In the genomic region with DNA sequence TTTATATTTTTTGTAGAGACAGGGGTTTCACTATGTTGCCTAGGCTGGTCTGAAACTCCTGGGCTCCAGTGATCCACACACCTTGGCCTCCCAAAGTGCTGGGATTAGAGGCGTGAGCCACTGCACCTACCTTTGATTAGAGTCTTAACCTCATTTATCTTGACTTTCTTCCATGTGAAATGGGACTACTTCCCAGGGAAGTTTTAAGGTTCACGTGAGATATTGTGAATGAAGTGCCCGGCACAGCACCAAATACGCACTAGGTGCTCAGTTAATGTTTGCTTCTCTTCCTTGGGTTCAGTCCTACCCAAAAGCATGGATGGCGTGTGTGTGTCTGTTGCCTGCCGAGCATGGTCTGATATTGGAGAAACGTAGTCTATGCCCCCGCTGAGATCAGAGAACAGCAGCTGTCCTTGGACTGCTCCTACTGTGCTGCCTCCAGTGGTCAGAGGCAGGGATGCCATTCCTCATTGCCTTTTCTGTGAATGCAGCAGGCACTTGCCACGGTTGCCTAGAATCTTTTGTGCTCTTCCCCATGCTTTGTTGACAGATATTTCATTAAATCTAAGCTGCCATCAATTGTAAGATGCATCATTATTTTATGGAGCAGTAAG, we compare ENCODE assay signal across 8 cellular contexts. TPM values are rescaled to one million over a fixed set of nuclear protein-coding genes. Genes with fewer than 3 reads are reported as not detected.
DNase-seq lines count a peak whose midpoint lies in the region; ATAC-seq, FAIRE-seq and TF ChIP-seq lines count a peak whose summit lies in the region.

No MANE protein-coding gene starts in this region.

- no peaks in the 10 kb centered on the region for H3K4me1 Mint-ChIP-seq in chondrocyte (ENCODE audit: low read depth)

- no peak overlapping the region for H3K56ac ChIP-seq in mesendoderm (ENCODE audit: low read length)

- H3K27ac Mint-ChIP-seq in chondrocyte (ENCODE audit: unreplicated experiment), result no peak overlapping the region

- DNase-seq in D721Med (ENCODE audit: insufficient read length, low spot score) (peak; percentile 40), HAP-1 (ENCODE audit: low spot score in 2 of 2) (peak; percentile 70 to 72), NCI-H524 treated with DMSO at 0.1 percent for 48 hours (lab: John Stamatoyannopoulos, UW) (peak; percentile 12), chondrocyte (ENCODE audit: low spot score) (no peak), mesendoderm (peak; percentile 57), germinal center (ENCODE audit: low spot score) (no peak)
- no peak for DNase-seq in stimulated activated CD4-positive, alpha-beta T cell treated with anti-CD3 and anti-CD28 coated beads, Interleukin-4, amount 100 ng/mL, for 1 hour

- WGBS in mesendoderm (ENCODE audit: extremely low coverage, insufficient coverage, low lambda C conversion rate), result no CpG with 5 or more reads among the region's 9 CpGs

- H2BK120ac ChIP-seq in mesendoderm (ENCODE audit: low read depth, low read length), result no peak overlapping the region

- H3K27me3 Mint-ChIP-seq in chondrocyte (ENCODE audit: low read depth), result peaks cover 51% of the 10 kb centered on the region

- no peak overlapping the region for H2BK15ac ChIP-seq in mesendoderm (replicated peaks; ENCODE audit: low read depth)

- H3K79me1 ChIP-seq in mesendoderm (ENCODE audit: low read length), result no peaks in the 10 kb centered on the region

- H3K4me3 Mint-ChIP-seq in chondrocyte (ENCODE audit: unreplicated experiment), result no peak overlapping the region

- H3K9me3 ChIP-seq in HAP-1, result no peaks in the 10 kb centered on the region

- TF ChIP-seq CTCF in D721Med (IDR thresholded peaks at IDR 0.05; ENCODE audit: insufficient read depth, missing control alignments) (peak; percentile 40), chondrocyte (IDR thresholded peaks at IDR 0.05) (peak; percentile 79)

- H3K4me2 ChIP-seq in mesendoderm (ENCODE audit: low read length), result no peak overlapping the region

- no peaks in the 10 kb centered on the region for H3K9me3 Mint-ChIP-seq in chondrocyte (ENCODE audit: low read depth)

- no peaks in the 10 kb centered on the region for H3K36me3 Mint-ChIP-seq in chondrocyte (ENCODE audit: low read depth)

- no peaks in the 10 kb centered on the region for H3K27me3 ChIP-seq in HAP-1 (ENCODE audit: low read depth)
- no peaks in the 10 kb centered on the region for H3K27me3 ChIP-seq in mesendoderm (ENCODE audit: insufficient read depth, low read length, poor library complexity)

- H3K36me3 ChIP-seq in HAP-1 (replicated peaks), result no peaks in the 10 kb centered on the region
- H3K36me3 ChIP-seq in mesendoderm (ENCODE audit: control insufficient read depth, insufficient read depth, low read length), result no peaks in the 10 kb centered on the region

- H2BK5ac ChIP-seq in mesendoderm (ENCODE audit: low read length), result no peak overlapping the region

- no peak overlapping the region for H3K9ac ChIP-seq in mesendoderm (ENCODE audit: low read length)

- no peaks in the 10 kb centered on the region for H3K4me1 ChIP-seq in HAP-1
- H3K4me1 ChIP-seq in mesendoderm (ENCODE audit: control insufficient read depth, low read depth, low read length), result no peaks in the 10 kb centered on the region

- no peak overlapping the region for H3K4ac ChIP-seq in mesendoderm (ENCODE audit: low read depth, low read length)

- H3K4me3 ChIP-seq in HAP-1 (no peak overlapping the region), mesendoderm (ENCODE audit: low read length) (no peak overlapping the region)

- H3K23ac ChIP-seq in mesendoderm (ENCODE audit: low read length), result no peak overlapping the region

- H3K27ac ChIP-seq in mesendoderm (ENCODE audit: low read depth, low read length), result no peak overlapping the region

- H3K18ac ChIP-seq in mesendoderm (ENCODE audit: low read length), result no peak overlapping the region

- no peak for ATAC-seq in HG02763 (IDR thresholded peaks at IDR 0.05; ENCODE audit: unreplicated experiment)

- in situ Hi-C loops in HAP-1 (cut with MboI; ENCODE audit: low sequenced_read_pairs), result no loop called here

- H2AK5ac ChIP-seq in mesendoderm (ENCODE audit: low read length), result no peak overlapping the region

- no peak overlapping the region for H4K5ac ChIP-seq in mesendoderm (ENCODE audit: low read length)

- no peak overlapping the region for H4K8ac ChIP-seq in mesendoderm (ENCODE audit: low read depth, low read length)

- H3K79me2 ChIP-seq in mesendoderm (ENCODE audit: control insufficient read depth, insufficient read depth, low read length), result no peaks in the 10 kb centered on the region

- FAIRE-seq in D721Med (lab: Jason Lieb, UNC), result no peak

RNA-seq across cellular contexts. Expression of a gene that starts 12.3 kb away (rescaled TPM):
- 0.02 TPM in 1 of 3 replicates, not detected in the others for total RNA-seq in chondrocyte
- 0.63 TPM for polyA plus RNA-seq in mesendoderm (2013, experiment 1 of 2)
- polyA plus RNA-seq in mesendoderm (2013, experiment 2 of 2), result 0.81 TPM

Comparison
In these comparisons a context has a peak if more than half of its experiments do, and no peak if none do; other contexts are left out.
1. DNase-seq: peak in D721Med (single experiment), HAP-1 (2 of 2), NCI-H524 treated with DMSO at 0.1 percent for 48 hours (single experiment) and mesendoderm (single experiment); none in chondrocyte (single experiment), stimulated activated CD4-positive, alpha-beta T cell treated with anti-CD3 and anti-CD28 coated beads, Interleukin-4, amount 100 ng/mL, for 1 hour (single experiment) and germinal center (single experiment).